ENCODE assay signal across 6 cellular contexts in the genomic region with DNA sequence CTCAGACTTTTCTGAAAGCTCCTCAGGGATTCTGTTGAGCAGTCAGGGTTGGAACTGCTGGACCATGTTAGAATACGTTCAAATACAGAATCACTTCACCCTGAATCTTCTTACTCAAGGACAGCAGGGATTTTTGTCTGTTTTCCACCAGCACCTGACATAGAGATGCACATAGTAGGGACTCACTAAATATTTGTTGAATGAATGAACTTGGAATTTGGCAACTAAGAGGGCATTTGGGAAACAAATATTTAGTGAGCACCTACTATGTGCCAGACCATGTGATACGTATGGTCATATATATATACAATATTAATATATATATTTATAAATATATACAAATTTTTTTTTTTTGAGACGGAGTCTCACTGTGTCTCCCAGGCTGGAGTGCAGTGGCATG.
"Had no signal": no experiment of that assay in that cellular context is flagged by ENCODE, and none has a peak within 500 bp of the region (broad histone marks: within the 10 kb centered on the region; RNA-seq: fewer than 3 reads in every experiment).

No MANE protein-coding gene starts in this region.

- H3K9ac ChIP-seq: KMS-11 had no signal

- FAIRE-seq: HTR-8/SVneo had no signal

- H3K4me2 ChIP-seq: KMS-11 had no signal

- DNase-seq: IMR-90, KBM-7, KG1 had no signal

- H3K27ac ChIP-seq: HL-60, KMS-11 had no signal
